Comparison of ENCODE assay signal across 8 cellular contexts in genomic region chr6:31497595-31498476, GRCh38. TPM values are rescaled to one million over a fixed set of nuclear protein-coding genes. Genes with fewer than 3 reads are reported as not detected.
A peak's percentile ranks its signal among the peaks of the same experiment; 100 is the strongest.
DNase-seq lines count a peak whose midpoint lies in the region; ATAC-seq, FAIRE-seq and TF ChIP-seq lines count a peak whose summit lies in the region.

MICB (plus strand) TSS chr6:31498145; CDS start chr6:31498194, 49 bp downstream.

- H2AFZ ChIP-seq in SK-N-SH (ENCODE audit: low read depth), result peak within 1 kb of the TSS; percentile 93

- peaks cover 21% of the 10 kb centered on the region for H3F3A ChIP-seq in SK-N-SH (replicated peaks; ENCODE audit: insufficient read depth)

- H3K4me2 ChIP-seq in SK-N-SH, result peak within 1 kb of the TSS; percentile 90

- H3K9me2 ChIP-seq in SK-N-SH, result no peaks in the 10 kb centered on the region

- ATAC-seq in activated naive CD4-positive, alpha-beta T cell treated with anti-CD3 and anti-CD28 coated beads, Interleukin-2, amount 50 U/mL, for 72 hours, result peak; percentile 77 to 78
- ATAC-seq in Right ventricle myocardium inferior, result peak; percentile 64

- H3K27ac Mint-ChIP-seq in activated naive CD4-positive, alpha-beta T cell treated with anti-CD3 and anti-CD28 coated beads, Interleukin-2, amount 50 U/mL, for 72 hours, result peak within 1 kb of the TSS; percentile 78 to 85

- H3K36me3 ChIP-seq in SK-N-SH (replicated peaks in 1 of 2; ENCODE audit: control insufficient read depth in 1 of 2, insufficient read depth in 2 of 2, low read length in 1 of 2) (no peaks in the 10 kb centered on the region), tibial nerve (no peaks in the 10 kb centered on the region)

- H3K4me1 ChIP-seq in SK-N-SH (ENCODE audit: control insufficient read depth in 1 of 2, insufficient read depth in 2 of 2, low read depth in 1 of 2, low read length in 1 of 2), result peaks cover 3 to 7% of the 10 kb centered on the region in 2 experiments; a peak in 2 of 4 replicates
- H3K4me1 ChIP-seq in tibial nerve, result peaks cover 0 to 28% (median 2%) of the 10 kb centered on the region in 4 donors

- CTCF ChIA-PET in SK-N-SH (lab: Yijun Ruan, JAX), result interaction anchor here (0.8 to 6.8 kb wide), 4 partner anchors 18 to 100 kb away, joined by 3 to 40 read pairs (median 4); partner anchors contain the start of gene ATP6V1G2

- H3K9me3 ChIP-seq in SK-N-SH (no peaks in the 10 kb centered on the region), tibial nerve (peaks cover 0 to 9% (median 0%) of the 10 kb centered on the region in 4 donors)

- no peak for TF ChIP-seq RAD21 in SK-N-SH (IDR thresholded peaks at IDR 0.05; ENCODE audit: low read length)

- TF ChIP-seq EP300 in SK-N-SH (IDR thresholded peaks at IDR 0.05; ENCODE audit: borderline replicate concordance in 1 of 2, low read depth in 1 of 2, low read length in 1 of 2) (no peak), tibial nerve (IDR thresholded peaks at IDR 0.05) (peak in 1 of 2 donors; percentile 50)

- H3K9me3 Mint-ChIP-seq in activated naive CD4-positive, alpha-beta T cell treated with anti-CD3 and anti-CD28 coated beads, Interleukin-2, amount 50 U/mL, for 72 hours, result no peaks in the 10 kb centered on the region

- peak; percentile 77 for DNase-seq in Ammon's horn (ENCODE audit: low spot score)
- peak; percentile 70 for DNase-seq in GM19238 (ENCODE audit: insufficient read length, low spot score)
- DNase-seq in HTR-8/SVneo (ENCODE audit: insufficient read length, low spot score), result peak; percentile 89
- DNase-seq in SK-N-SH, result peak; percentile 58
- peak; percentile 82 to 86 for DNase-seq in activated naive CD4-positive, alpha-beta T cell treated with anti-CD3 and anti-CD28 coated beads, Interleukin-2, amount 50 U/mL, for 72 hours (ENCODE audit: low spot score in 2 of 2)
- DNase-seq in Right ventricle myocardium inferior (ENCODE audit: missing footprints), result peak; percentile 87
- DNase-seq in pons (ENCODE audit: low spot score), result peak; percentile 56
- DNase-seq in tibial nerve (ENCODE audit: low spot score in 2 of 2), result peak; percentile 45 to 77

- no peaks in the 10 kb centered on the region for H4K20me1 ChIP-seq in SK-N-SH (ENCODE audit: insufficient read depth)

- 4% methylated on average over 19 of the region's 61 CpGs for WGBS in SK-N-SH (ENCODE audit: low lambda C conversion rate)
- 1% methylated on average over 54 to 56 of the region's 61 CpGs for WGBS in tibial nerve, 2 donors

- H3K9ac ChIP-seq in SK-N-SH, result peak within 1 kb of the TSS; percentile 51; the same call in 1 of the 2 replicates

- peaks cover 19 to 20% of the 10 kb centered on the region in 2 donors for H3K36me3 Mint-ChIP-seq in activated naive CD4-positive, alpha-beta T cell treated with anti-CD3 and anti-CD28 coated beads, Interleukin-2, amount 50 U/mL, for 72 hours

- H3K79me2 ChIP-seq in SK-N-SH (ENCODE audit: insufficient read depth), result peaks cover 8% of the 10 kb centered on the region; the same call in 1 of the 2 replicates

- intact Hi-C loops in Right ventricle myocardium inferior (cut with DNase I), result loop anchor here (5.0 kb wide), 1 partner anchor 99 kb away; no protein-coding TSS in a partner anchor

- peak in 1 of 2 donors; percentile 39 for TF ChIP-seq POLR2A in tibial nerve (IDR thresholded peaks at IDR 0.05)

- POLR2A ChIA-PET in SK-N-SH (lab: Yijun Ruan, JAX), result interaction anchor here (0.9 kb wide), 1 partner anchor 44 kb away, joined by 4 read pairs; the partner anchor contains the start of gene DDX39B

- no peak for TF ChIP-seq CTCF in SK-N-SH (IDR thresholded peaks at IDR 0.05)
- peak in 2 of 5 experiments; percentile 10 to 12 for TF ChIP-seq CTCF in tibial nerve (IDR thresholded peaks at IDR 0.05)

- H3K27me3 ChIP-seq in SK-N-SH (ENCODE audit: insufficient read depth) (no peaks in the 10 kb centered on the region), tibial nerve (peaks cover 0 to 38% of the 10 kb centered on the region in 2 donors)

- no peak for FAIRE-seq in HTR-8/SVneo (lab: Jason Lieb, UNC)

- H3K4me3 ChIP-seq in SK-N-SH (ENCODE audit: low read depth in 2 of 2, low read length in 1 of 2) (peak within 1 kb of the TSS; percentile 58 to 73), tibial nerve (peak within 1 kb of the TSS; percentile 33 to 65 (median 52))

- H3K27ac ChIP-seq in SK-N-SH (ENCODE audit: low read depth in 2 of 2, low read length in 1 of 2) (peak within 1 kb of the TSS in 1 of 2 experiments; percentile 64; a peak in 2 of 4 replicates), tibial nerve (peak within 1 kb of the TSS in 3 of 4 donors; percentile 28 to 63 (median 50))

TF ChIP-seq in SK-N-SH, 30 proteins besides CTCF, POLR2A, EP300 and RAD21:
- TF ChIP-seq CHD2 (IDR thresholded peaks at IDR 0.05; ENCODE audit: low read length, partially characterized antibody) (no peak), SIN3A (IDR thresholded peaks at IDR 0.05; ENCODE audit: borderline replicate concordance, low read depth, low read length) (0 out of 2 replicates have a peak, but pooled peaks have one; percentile 17), MAX (IDR thresholded peaks at IDR 0.05; ENCODE audit: low read depth) (peak; percentile 47)
TF ChIP-seq in SK-N-SH: peak in this region for 2.

RNA-seq across cellular contexts. Expression of gene MICB, which starts in this region (rescaled TPM):
- 9.7 and 9.9 TPM in 2 replicates for polyA plus RNA-seq in SK-N-SH (2012; rRNA removed)
- polyA plus RNA-seq in SK-N-SH (2012; cell fraction: cytosol; rRNA removed), result 5.6 and 7.1 TPM in 2 replicates
- polyA plus RNA-seq in SK-N-SH (2012; cell fraction: nucleus; rRNA removed), result 7.2 and 11.1 TPM in 2 replicates
- total RNA-seq in activated naive CD4-positive, alpha-beta T cell treated with anti-CD3 and anti-CD28 coated beads, Interleukin-2, amount 50 U/mL, for 72 hours, result 10 to 100 TPM; 20.3 to 35.2 TPM
- total RNA-seq in Right ventricle myocardium inferior (1.5 TPM), tibial nerve (1 to 10 TPM; 1.0 to 8.0 (median 4.1) TPM)
